ENCODE assay signal across 1 cellular context in the genomic region with DNA sequence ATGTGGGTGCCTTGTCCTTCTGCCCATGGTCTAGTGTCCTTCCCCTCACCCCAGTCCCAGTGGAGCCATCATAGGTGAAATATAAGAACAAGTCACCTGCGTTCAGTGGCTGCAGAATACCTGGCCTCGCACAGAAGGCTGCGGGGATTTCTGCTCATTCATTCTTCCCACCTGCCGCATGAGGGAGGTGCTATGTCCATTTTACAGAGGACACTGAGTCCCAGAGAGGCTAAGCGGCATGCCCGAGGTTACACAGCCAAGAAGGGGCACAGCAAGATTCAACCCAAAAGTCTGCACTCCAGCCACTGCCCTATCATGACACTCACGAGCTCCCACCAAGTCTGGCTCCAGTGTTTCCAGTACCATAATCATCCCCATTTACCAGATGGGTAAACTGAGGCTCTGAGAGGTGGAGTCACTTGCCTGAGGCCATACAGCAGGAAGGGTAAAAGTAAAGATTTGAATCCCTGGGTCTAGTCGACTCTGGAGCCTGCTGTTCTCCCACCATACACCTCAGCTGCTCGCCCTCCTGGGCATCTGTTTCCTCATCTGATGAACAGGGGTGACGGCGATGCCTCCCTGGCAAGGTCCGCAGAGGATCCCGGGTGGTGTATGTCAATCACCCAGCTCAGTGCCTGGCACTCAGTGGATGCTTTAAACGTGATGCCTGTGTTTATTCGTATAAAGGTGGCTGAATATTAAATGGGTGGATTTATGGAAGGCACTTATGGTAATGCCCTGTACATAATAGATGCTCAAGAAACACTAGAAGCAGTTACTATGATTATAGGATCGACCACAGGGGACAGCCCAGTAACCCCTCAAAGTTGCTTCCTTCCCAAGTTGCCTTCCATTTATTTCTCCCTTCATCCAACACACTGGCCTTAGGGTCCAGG.
TF ChIP-seq lines count a peak whose summit lies in the region.

No MANE protein-coding gene starts in this region.

TF ChIP-seq in liver, 16 proteins besides CTCF, POLR2A, EP300 and RAD21 (continued from another document):
- TF ChIP-seq, protein P1, sequence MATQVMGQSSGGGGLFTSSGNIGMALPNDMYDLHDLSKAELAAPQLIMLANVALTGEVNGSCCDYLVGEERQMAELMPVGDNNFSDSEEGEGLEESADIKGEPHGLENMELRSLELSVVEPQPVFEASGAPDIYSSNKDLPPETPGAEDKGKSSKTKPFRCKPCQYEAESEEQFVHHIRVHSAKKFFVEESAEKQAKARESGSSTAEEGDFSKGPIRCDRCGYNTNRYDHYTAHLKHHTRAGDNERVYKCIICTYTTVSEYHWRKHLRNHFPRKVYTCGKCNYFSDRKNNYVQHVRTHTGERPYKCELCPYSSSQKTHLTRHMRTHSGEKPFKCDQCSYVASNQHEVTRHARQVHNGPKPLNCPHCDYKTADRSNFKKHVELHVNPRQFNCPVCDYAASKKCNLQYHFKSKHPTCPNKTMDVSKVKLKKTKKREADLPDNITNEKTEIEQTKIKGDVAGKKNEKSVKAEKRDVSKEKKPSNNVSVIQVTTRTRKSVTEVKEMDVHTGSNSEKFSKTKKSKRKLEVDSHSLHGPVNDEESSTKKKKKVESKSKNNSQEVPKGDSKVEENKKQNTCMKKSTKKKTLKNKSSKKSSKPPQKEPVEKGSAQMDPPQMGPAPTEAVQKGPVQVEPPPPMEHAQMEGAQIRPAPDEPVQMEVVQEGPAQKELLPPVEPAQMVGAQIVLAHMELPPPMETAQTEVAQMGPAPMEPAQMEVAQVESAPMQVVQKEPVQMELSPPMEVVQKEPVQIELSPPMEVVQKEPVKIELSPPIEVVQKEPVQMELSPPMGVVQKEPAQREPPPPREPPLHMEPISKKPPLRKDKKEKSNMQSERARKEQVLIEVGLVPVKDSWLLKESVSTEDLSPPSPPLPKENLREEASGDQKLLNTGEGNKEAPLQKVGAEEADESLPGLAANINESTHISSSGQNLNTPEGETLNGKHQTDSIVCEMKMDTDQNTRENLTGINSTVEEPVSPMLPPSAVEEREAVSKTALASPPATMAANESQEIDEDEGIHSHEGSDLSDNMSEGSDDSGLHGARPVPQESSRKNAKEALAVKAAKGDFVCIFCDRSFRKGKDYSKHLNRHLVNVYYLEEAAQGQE (IDR thresholded peaks at IDR 0.05): no peak
- TF ChIP-seq NR2F2 (IDR thresholded peaks at IDR 0.05) (no peak), HNF4G (IDR thresholded peaks at IDR 0.05) (no peak), FOXA2 (IDR thresholded peaks at IDR 0.05) (no peak), JUND (IDR thresholded peaks at IDR 0.05) (no peak), FOXA1 (IDR thresholded peaks at IDR 0.05) (no peak), SP1 (IDR thresholded peaks at IDR 0.05) (no peak), GABPA (IDR thresholded peaks at IDR 0.05 in 1 of 2, conservative IDR thresholded peaks at IDR 0.05 in 1 of 2) (no peak), EGR1 (IDR thresholded peaks at IDR 0.05; ENCODE audit: low read depth in 2 of 2) (no peak), YY1 (IDR thresholded peaks at IDR 0.05) (no peak)
- TF ChIP-seq, protein P2, sequence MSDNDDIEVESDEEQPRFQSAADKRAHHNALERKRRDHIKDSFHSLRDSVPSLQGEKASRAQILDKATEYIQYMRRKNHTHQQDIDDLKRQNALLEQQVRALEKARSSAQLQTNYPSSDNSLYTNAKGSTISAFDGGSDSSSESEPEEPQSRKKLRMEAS (IDR thresholded peaks at IDR 0.05): no peak
- TF ChIP-seq, protein P3, sequence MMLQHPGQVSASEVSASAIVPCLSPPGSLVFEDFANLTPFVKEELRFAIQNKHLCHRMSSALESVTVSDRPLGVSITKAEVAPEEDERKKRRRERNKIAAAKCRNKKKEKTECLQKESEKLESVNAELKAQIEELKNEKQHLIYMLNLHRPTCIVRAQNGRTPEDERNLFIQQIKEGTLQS (IDR thresholded peaks at IDR 0.05): no peak
TF ChIP-seq in liver: peak in this region for 0.
